In the genomic region with DNA sequence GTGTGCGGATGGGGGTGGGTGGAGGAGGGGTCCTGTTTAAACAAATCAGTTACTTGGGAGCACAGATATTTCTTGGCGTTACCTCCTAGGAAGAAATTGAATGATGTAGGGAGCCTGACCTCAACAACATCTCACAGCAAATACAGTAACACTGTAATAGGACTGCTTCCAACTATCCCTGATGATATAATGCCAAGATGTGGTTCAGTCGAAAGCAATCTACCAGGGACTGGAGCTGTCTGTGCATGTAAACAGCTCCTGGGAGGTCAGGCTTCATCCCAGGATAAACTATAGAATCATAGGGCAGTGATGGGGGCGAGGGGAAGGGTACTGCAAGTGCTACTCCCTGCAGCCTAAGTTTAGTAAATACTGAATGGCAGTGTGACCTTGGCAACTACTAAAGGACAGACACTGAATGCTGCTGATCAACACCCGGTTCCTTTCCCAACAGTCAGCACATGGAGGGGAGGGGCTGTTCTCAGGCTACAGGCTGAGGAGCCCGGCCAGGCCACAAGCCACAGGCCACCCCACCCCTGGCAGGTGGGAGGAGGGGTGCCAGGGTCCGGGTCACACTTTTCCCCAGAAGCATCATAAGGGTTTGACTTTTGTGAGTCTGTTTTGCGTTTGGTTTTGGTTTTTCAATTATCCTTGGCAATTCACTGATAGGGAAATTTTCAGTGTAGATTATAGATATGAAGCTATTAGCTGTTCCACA, we compare ENCODE assay signal across 18 cellular contexts.
A peak's percentile ranks its signal among the peaks of the same experiment; 100 is the strongest.
DNase-seq lines count a peak whose midpoint lies in the region; ATAC-seq and TF ChIP-seq lines count a peak whose summit lies in the region.
"Had no signal": no experiment of that assay in that cellular context is flagged by ENCODE, and none has a peak within 500 bp of the region (broad histone marks: within the 10 kb centered on the region; RNA-seq: fewer than 3 reads in every experiment).

No MANE protein-coding gene starts in this region.

- no peak for DNase-seq in Right ventricle myocardium superior
- DNase-seq in right atrium auricular region (ENCODE audit: low spot score) = no peak
- DNase-seq in amniotic epithelial cell (ENCODE audit: low read depth) = peak; percentile 25
- DNase-seq in left ventricle myocardium superior = no peak
- peak; percentile 74 for DNase-seq in spleen
- no peak for DNase-seq in activated CD4-positive, CD25-positive, alpha-beta regulatory T cell treated with anti-CD3 and anti-CD28 coated beads, Interleukin-2, amount 50 U/mL, for 72 hours
- no peak for DNase-seq in GOT3 (lab: John Stamatoyannopoulos, UW)
- no peak for DNase-seq in NCI-H2081 (lab: John Stamatoyannopoulos, UW)
- DNase-seq: activated CD8-positive, alpha-beta memory T cell treated with anti-CD3 and anti-CD28 coated beads, Interleukin-2, amount 50 U/mL, for 48 hours; mammary epithelial cell; NCI-H1417; NCI-H446; stimulated activated CD4-positive, alpha-beta T cell treated with anti-CD3 and anti-CD28 coated beads, Interleukin-4, amount 100 ng/mL, for 4 hours; T-helper 1 cell had no signal

- intact Hi-C loops in Right ventricle myocardium superior (cut with DNase I) (no loop called here), left ventricle myocardium superior (cut with micrococcal nuclease) (no loop called here), spleen (cut with DNase I; ENCODE audit: low total_unique reads) (no loop called here)

- TF ChIP-seq CTCF in right atrium auricular region (IDR thresholded peaks at IDR 0.05) (no peak), spleen (IDR thresholded peaks at IDR 0.05 in 8 of 11, conservative IDR thresholded peaks at IDR 0.05 in 3 of 11) (no peak)

- H3K27me3 ChIP-seq in right atrium auricular region = no peaks in the 10 kb centered on the region
- H3K27me3 ChIP-seq in spleen (replicated peaks in 1 of 7) = no peaks in the 10 kb centered on the region
- H3K27me3 ChIP-seq: vagina had no signal

- H3K4me3 ChIP-seq in right atrium auricular region = no peak overlapping the region
- H3K4me3 ChIP-seq in spleen = no peak overlapping the region
- H3K4me3 ChIP-seq: vagina had no signal

- no peak for TF ChIP-seq POLR2A in spleen (IDR thresholded peaks at IDR 0.05)

- no peaks in the 10 kb centered on the region for H3K36me3 ChIP-seq in right atrium auricular region
- H3K36me3 ChIP-seq in spleen = peaks cover 0 to 7% (median 0%) of the 10 kb centered on the region in 6 donors
- H3K36me3 ChIP-seq: vagina had no signal

- H3K4me1 ChIP-seq in right atrium auricular region (peaks cover 0 to 8% of the 10 kb centered on the region in 2 donors), spleen (peaks cover 0 to 45% (median 26%) of the 10 kb centered on the region in 6 donors)

- H3K27ac ChIP-seq in right atrium auricular region (no peak overlapping the region), spleen (no peak overlapping the region)
- H3K27ac ChIP-seq: vagina had no signal

- ATAC-seq in Right ventricle myocardium superior (ENCODE audit: poor library complexity) = peak; percentile 63
- peak; percentile 66 for ATAC-seq in left ventricle myocardium superior
- ATAC-seq: activated naive CD4-positive, alpha-beta T cell treated with anti-CD3 and anti-CD28 coated beads, Interleukin-2, amount 50 U/mL, for 72 hours; Panc1; stimulated activated memory B cell treated with anti-CD40 and anti-IgM and Interleukin-4, amounts not matched to agents 10 μg/mL and 1 μg/mL and 100 μg/mL, for 72 hours had no signal

- 47 to 55% (median 51%) methylated on average over 8 of the region's 8 CpGs for WGBS in spleen, 5 donors

- H3K9me3 ChIP-seq in right atrium auricular region (no peaks in the 10 kb centered on the region), spleen (no peaks in the 10 kb centered on the region)
- H3K9me3 ChIP-seq: vagina had no signal

Comparison
In these comparisons a context has a peak if more than half of its experiments do, and no peak if none do; other contexts are left out.
1. DNase-seq: peak in amniotic epithelial cell (single experiment) and spleen (single experiment); none in Right ventricle myocardium superior (single experiment), right atrium auricular region (single experiment), left ventricle myocardium superior (single experiment), activated CD4-positive, CD25-positive, alpha-beta regulatory T cell treated with anti-CD3 and anti-CD28 coated beads, Interleukin-2, amount 50 U/mL, for 72 hours (single experiment), GOT3 (single experiment) and NCI-H2081 (0 of 2).